Comparison of ENCODE assay signal across 17 cellular contexts in the genomic region with DNA sequence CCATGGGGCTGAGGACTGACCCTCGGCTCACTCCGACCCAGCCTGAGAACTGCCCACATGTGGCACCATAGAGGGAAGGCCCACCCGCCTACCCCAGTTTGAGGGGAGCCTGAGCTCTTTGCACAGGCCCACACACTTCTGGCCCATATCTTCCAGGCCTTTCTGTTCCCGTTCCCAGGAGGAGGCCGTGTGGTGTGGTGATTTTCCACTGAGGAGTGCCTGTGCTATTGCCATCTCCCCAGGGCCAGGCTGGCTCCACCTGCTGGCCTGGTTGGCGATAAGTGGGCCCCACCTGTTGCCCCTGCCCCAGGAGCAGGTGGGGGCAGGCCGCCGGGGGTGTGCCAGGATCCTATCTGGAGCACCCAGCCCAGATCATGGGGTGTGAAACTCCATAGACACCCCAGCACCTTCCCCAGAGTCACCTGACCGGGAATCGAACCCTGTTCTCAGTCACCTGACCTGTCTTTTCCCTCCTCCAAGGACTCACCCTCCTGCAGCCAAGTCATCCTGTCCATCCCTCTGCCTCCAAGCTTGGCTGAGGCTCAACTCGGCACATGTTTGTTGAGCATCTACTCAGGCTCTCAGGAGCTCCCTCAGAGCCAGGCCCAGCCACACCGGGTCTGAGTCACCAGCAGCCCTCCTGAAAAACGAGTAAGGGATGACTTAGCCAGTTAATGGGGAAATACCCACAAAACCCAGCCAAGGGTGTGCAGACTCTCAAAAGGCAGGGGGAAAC.
DNase-seq lines count a peak whose midpoint lies in the region; FAIRE-seq and TF ChIP-seq lines count a peak whose summit lies in the region.
"Had no signal": no experiment of that assay in that cellular context is flagged by ENCODE, and none has a peak within 500 bp of the region (broad histone marks: within the 10 kb centered on the region; RNA-seq: fewer than 3 reads in every experiment).

No MANE protein-coding gene starts in this region.

- no peaks in the 10 kb centered on the region for H3K79me2 ChIP-seq in osteoblast (ENCODE audit: insufficient read depth, low read length)

- no peaks in the 10 kb centered on the region for H3K36me3 ChIP-seq in endodermal cell (ENCODE audit: control insufficient read depth, insufficient read depth, low read length)
- H3K36me3 ChIP-seq in osteoblast (ENCODE audit: insufficient read depth, low read length) = no peaks in the 10 kb centered on the region
- H3K36me3 ChIP-seq in small intestine (ENCODE audit: control insufficient read depth in 2 of 2, insufficient read depth in 2 of 2, low read length in 2 of 2) = no peaks in the 10 kb centered on the region
- H3K36me3 ChIP-seq: adrenal gland, BLaER1, esophagus squamous epithelium, SJSA1, thoracic aorta had no signal

- DNase-seq in EL (peak; percentile 10), NCI-H226 (peak; percentile 9), endodermal cell (peak; percentile 54), osteoblast (ENCODE audit: insufficient read length, low spot score, missing footprints) (peak; percentile 91), urothelium cell line (ENCODE audit: low spot score) (no peak), 8988T (no peak), small intestine (no peak)
- DNase-seq in activated naive CD4-positive, alpha-beta T cell (lab: John Stamatoyannopoulos, UW) = no peak
- DNase-seq: esophagus squamous epithelium; NK-92 treated with Interleukin-12 subunit alpha and Interleukin-12 subunit beta, amount 100 ng/mL, for 24 hours; occipital lobe had no signal

- FAIRE-seq in urothelium cell line (lab: Jason Lieb, UNC) = no peak
- FAIRE-seq in small intestine (lab: Jason Lieb, UNC) = no peak
- FAIRE-seq: colon, GM12878 had no signal

- no peaks in the 10 kb centered on the region for H4K20me1 ChIP-seq in osteoblast (ENCODE audit: insufficient read depth, low read length)
- H4K20me1 ChIP-seq: BLaER1 had no signal

- H3K27me3 Mint-ChIP-seq in endodermal cell (ENCODE audit: insufficient read depth) = no peaks in the 10 kb centered on the region

- H3K4me3 ChIP-seq in endodermal cell (ENCODE audit: low read length) (no peak overlapping the region), osteoblast (ENCODE audit: insufficient read depth, low read length) (no peak overlapping the region), small intestine (ENCODE audit: low read depth in 1 of 2, low read length in 2 of 2) (no peak overlapping the region)
- H3K4me3 ChIP-seq: adrenal gland, BLaER1, esophagus squamous epithelium, GM12878, SJSA1, thoracic aorta had no signal

- no peak overlapping the region for H3K9ac ChIP-seq in endodermal cell (ENCODE audit: extremely low read depth, low read length, poor library complexity, severe bottlenecking)
- H3K9ac ChIP-seq: BLaER1 had no signal

- no peaks in the 10 kb centered on the region for H3K4me1 ChIP-seq in endodermal cell (ENCODE audit: control insufficient read depth, insufficient read depth, low read length)
- H3K4me1 ChIP-seq in osteoblast (ENCODE audit: insufficient read depth, low read length) = no peaks in the 10 kb centered on the region
- H3K4me1 ChIP-seq in small intestine (ENCODE audit: control insufficient read depth in 2 of 2, insufficient read depth in 1 of 2, low read depth in 1 of 2, low read length in 1 of 2) = no peaks in the 10 kb centered on the region
- H3K4me1 ChIP-seq: adrenal gland, BLaER1, SJSA1 had no signal

- H3K4me2 ChIP-seq in osteoblast (ENCODE audit: insufficient read depth, low read length) = no peak overlapping the region
- H3K4me2 ChIP-seq: BLaER1 had no signal

- no peak overlapping the region for H2AFZ ChIP-seq in osteoblast (ENCODE audit: low read length)

- 90 to 91% methylated on average over 8 to 13 of the region's 13 CpGs for WGBS in endodermal cell (ENCODE audit: insufficient coverage in 1 of 2, insufficient read length in 1 of 2), 2 experiments
- WGBS in small intestine, 3 donors = 80 to 84% (median 83%) methylated on average over 13 of the region's 13 CpGs

- TF ChIP-seq CTCF in endodermal cell (conservative IDR thresholded peaks at IDR 0.05) (peak; percentile 51), osteoblast (IDR thresholded peaks at IDR 0.05; ENCODE audit: extremely low read depth, low read depth, low read length) (no peak)

- H3K9me3 ChIP-seq in endodermal cell (ENCODE audit: control insufficient read depth, low read length) (no peaks in the 10 kb centered on the region), osteoblast (ENCODE audit: low read depth, low read length) (no peaks in the 10 kb centered on the region), small intestine (ENCODE audit: control insufficient read depth, low read depth) (no peaks in the 10 kb centered on the region)
- H3K9me3 ChIP-seq: adrenal gland, BLaER1, esophagus squamous epithelium, SJSA1, thoracic aorta had no signal

- H3K27me3 ChIP-seq in endodermal cell (ENCODE audit: control insufficient read depth, insufficient read depth, low read length, poor library complexity, severe bottlenecking) = no peaks in the 10 kb centered on the region
- H3K27me3 ChIP-seq in osteoblast (ENCODE audit: insufficient read depth, low read length) = peaks cover 3% of the 10 kb centered on the region
- H3K27me3 ChIP-seq in small intestine (ENCODE audit: control insufficient read depth in 2 of 2, insufficient read depth in 2 of 2, low read length in 2 of 2) = no peaks in the 10 kb centered on the region
- H3K27me3 ChIP-seq: adrenal gland, BLaER1, esophagus squamous epithelium, SJSA1 had no signal

- H3K4me1 Mint-ChIP-seq in endodermal cell = no peaks in the 10 kb centered on the region

- peaks cover under 1% of the 10 kb centered on the region for H3K9me3 Mint-ChIP-seq in endodermal cell

- H3K27ac ChIP-seq in endodermal cell (ENCODE audit: low read depth, low read length) (no peak overlapping the region), osteoblast (ENCODE audit: low read depth, low read length) (no peak overlapping the region), small intestine (ENCODE audit: low read depth in 1 of 2, low read length in 1 of 2) (no peak overlapping the region)
- H3K27ac ChIP-seq: adrenal gland, BLaER1, SJSA1, thoracic aorta had no signal

- H3K27ac Mint-ChIP-seq in endodermal cell = no peak overlapping the region

- H3K36me3 Mint-ChIP-seq in endodermal cell (ENCODE audit: low read depth) = no peaks in the 10 kb centered on the region

- no peak overlapping the region for H3K4me3 Mint-ChIP-seq in endodermal cell

Comparison
In these comparisons a context has a peak if more than half of its experiments do, and no peak if none do; other contexts are left out.
1. DNase-seq: peak in EL (single experiment), NCI-H226 (single experiment), endodermal cell (single experiment) and osteoblast (single experiment); none in activated naive CD4-positive, alpha-beta T cell (0 of 4), urothelium cell line (single experiment), 8988T (single experiment) and small intestine (single experiment).